Comparison of ENCODE assay signal across 31 cellular contexts in genomic region chr20:48645666-48646065, GRCh38.
"Had no signal": no experiment of that assay in that cellular context is flagged by ENCODE, and none has a peak within 500 bp of the region (broad histone marks: within the 10 kb centered on the region; RNA-seq: fewer than 3 reads in every experiment).

No MANE protein-coding gene starts in this region.

- H3K4me3 ChIP-seq: adrenal gland, body of pancreas, cardiac muscle cell, esophagus muscularis mucosa, heart left ventricle, lower lobe of right lung, pancreas, prostate gland, right atrium auricular region, SK-N-MC, thoracic aorta, vagina had no signal

- FAIRE-seq: pancreas had no signal

- ATAC-seq: body of pancreas, foreskin keratinocyte, heart left ventricle, left lobe of liver, lower lobe of right lung, pancreas had no signal

- H3K27ac Mint-ChIP-seq: activated CD4-positive, alpha-beta memory T cell treated with anti-CD3 and anti-CD28 coated beads for 36 hours; activated CD4-positive, alpha-beta T cell treated with anti-CD3 and anti-CD28 coated beads, Interleukin-2, amount 10 ng/mL, durations not matched to agents 24 days and 14 days; activated naive CD4-positive, alpha-beta T cell treated with anti-CD3 and anti-CD28 coated beads for 36 hours; activated naive CD8-positive, alpha-beta T cell treated with anti-CD3 and anti-CD28 coated beads for 36 hours; nephron; T-helper 1 cell treated with Interleukin-12 subunit alpha and Interleukin-12 subunit beta and Interleukin-4 antibody, amounts not matched to agents 30 μg/mL and 1 μg/mL, for 36 hours had no signal

- DNase-seq: activated CD4-positive, alpha-beta memory T cell treated with anti-CD3 and anti-CD28 coated beads for 36 hours; activated CD4-positive, alpha-beta T cell treated with anti-CD3 and anti-CD28 coated beads, Interleukin-2, amount 10 ng/mL, durations not matched to agents 24 days and 14 days; activated CD4-positive, CD25-positive, alpha-beta regulatory T cell treated with anti-CD3 and anti-CD28 coated beads, Interleukin-2, amount 50 U/mL, for 72 hours; activated effector memory CD4-positive, alpha-beta T cell treated with anti-CD3 and anti-CD28 coated beads, Interleukin-2, amount 50 U/mL, for 16 hours; activated naive CD4-positive, alpha-beta T cell treated with anti-CD3 and anti-CD28 coated beads for 36 hours; activated naive CD8-positive, alpha-beta T cell treated with anti-CD3 and anti-CD28 coated beads for 36 hours; adrenal gland; aorta; body of pancreas; foreskin keratinocyte; hypothalamus; kidney glomerular epithelial cell; lower lobe of right lung; mesenchymal stem cell; SW 1271; T1000; trophoblast cell; WERI-Rb-1 had no signal

- H3K27me3 ChIP-seq: adrenal gland, body of pancreas, cardiac muscle cell, esophagus muscularis mucosa, heart left ventricle, pancreas, right atrium auricular region, vagina had no signal

- H3K9me3 Mint-ChIP-seq: activated CD4-positive, alpha-beta memory T cell treated with anti-CD3 and anti-CD28 coated beads for 36 hours; activated CD4-positive, alpha-beta T cell treated with anti-CD3 and anti-CD28 coated beads, Interleukin-2, amount 10 ng/mL, durations not matched to agents 24 days and 14 days; activated naive CD4-positive, alpha-beta T cell treated with anti-CD3 and anti-CD28 coated beads for 36 hours; activated naive CD8-positive, alpha-beta T cell treated with anti-CD3 and anti-CD28 coated beads for 36 hours; nephron; stimulated activated naive CD8-positive, alpha-beta T cell treated with anti-CD3 and anti-CD28 coated beads, Interleukin-15, Interleukin-2, amounts not matched to agents 100 ng/mL and 50 ng/mL, for 24 hours; T-helper 1 cell treated with Interleukin-12 subunit alpha and Interleukin-12 subunit beta and Interleukin-4 antibody, amounts not matched to agents 30 μg/mL and 1 μg/mL, for 36 hours had no signal

- H3K4me1 Mint-ChIP-seq: activated CD4-positive, alpha-beta T cell treated with anti-CD3 and anti-CD28 coated beads, Interleukin-2, amount 10 ng/mL, durations not matched to agents 24 days and 14 days; activated naive CD8-positive, alpha-beta T cell treated with anti-CD3 and anti-CD28 coated beads for 36 hours; nephron had no signal

- H3K4me3 Mint-ChIP-seq: activated CD4-positive, alpha-beta memory T cell treated with anti-CD3 and anti-CD28 coated beads for 36 hours; activated CD4-positive, alpha-beta T cell treated with anti-CD3 and anti-CD28 coated beads, Interleukin-2, amount 10 ng/mL, durations not matched to agents 24 days and 14 days; activated naive CD4-positive, alpha-beta T cell treated with anti-CD3 and anti-CD28 coated beads for 36 hours; activated naive CD8-positive, alpha-beta T cell treated with anti-CD3 and anti-CD28 coated beads for 36 hours; nephron; stimulated activated naive CD8-positive, alpha-beta T cell treated with anti-CD3 and anti-CD28 coated beads, Interleukin-15, Interleukin-2, amounts not matched to agents 100 ng/mL and 50 ng/mL, for 24 hours; T-helper 1 cell treated with Interleukin-12 subunit alpha and Interleukin-12 subunit beta and Interleukin-4 antibody, amounts not matched to agents 30 μg/mL and 1 μg/mL, for 36 hours had no signal

- H3K4me1 ChIP-seq: body of pancreas, esophagus muscularis mucosa, foreskin keratinocyte, lower lobe of right lung, pancreas, prostate gland, vagina had no signal

- H3K9me3 ChIP-seq: adrenal gland, body of pancreas, esophagus muscularis mucosa, heart left ventricle, lower lobe of right lung, pancreas, prostate gland, right atrium auricular region, thoracic aorta, vagina had no signal

- H3K36me3 ChIP-seq: pancreas, prostate gland had no signal

- H3K27ac ChIP-seq: adrenal gland, body of pancreas, cardiac muscle cell, esophagus muscularis mucosa, foreskin keratinocyte, heart left ventricle, lower lobe of right lung, pancreas, prostate gland, right atrium auricular region, thoracic aorta, vagina, WERI-Rb-1 had no signal

- H3K27me3 Mint-ChIP-seq: activated CD4-positive, alpha-beta memory T cell treated with anti-CD3 and anti-CD28 coated beads for 36 hours; activated CD4-positive, alpha-beta T cell treated with anti-CD3 and anti-CD28 coated beads, Interleukin-2, amount 10 ng/mL, durations not matched to agents 24 days and 14 days; activated naive CD8-positive, alpha-beta T cell treated with anti-CD3 and anti-CD28 coated beads for 36 hours; stimulated activated naive CD8-positive, alpha-beta T cell treated with anti-CD3 and anti-CD28 coated beads, Interleukin-15, Interleukin-2, amounts not matched to agents 100 ng/mL and 50 ng/mL, for 24 hours had no signal
